ENCODE assay signal across 10 cellular contexts in genomic region chr4:54085284-54085683, GRCh38. TPM values are rescaled to one million over a fixed set of nuclear protein-coding genes. Genes with fewer than 3 reads are reported as not detected.
DNase-seq lines count a peak whose midpoint lies in the region; ATAC-seq and TF ChIP-seq lines count a peak whose summit lies in the region.
"Had no signal": no experiment of that assay in that cellular context is flagged by ENCODE, and none has a peak within 500 bp of the region (broad histone marks: within the 10 kb centered on the region; RNA-seq: fewer than 3 reads in every experiment).

No MANE protein-coding gene starts in this region.

- TF ChIP-seq CTCF in IMR-90 (conservative IDR thresholded peaks at IDR 0.05; ENCODE audit: low read depth, low read length) (no peak), MCF 10A (IDR thresholded peaks at IDR 0.05; ENCODE audit: unreplicated experiment) (no peak), type B pancreatic cell (conservative IDR thresholded peaks at IDR 0.05) (no peak), Caco-2 (IDR thresholded peaks at IDR 0.05; ENCODE audit: insufficient read depth in 1 of 2, low read depth in 1 of 2, low read length in 1 of 2, severe bottlenecking in 1 of 2, unreplicated experiment in 1 of 2) (no peak)

- BruUV-seq in IMR-90 (replicated peaks; lab: Mats Ljungman, UMichigan) (no TSS peak), MCF 10A (replicated peaks; lab: Mats Ljungman, UMichigan) (no TSS peak), Caco-2 (replicated peaks; lab: Mats Ljungman, UMichigan) (no TSS peak)

- no peaks in the 10 kb centered on the region for H3K27me3 Mint-ChIP-seq in MCF 10A (ENCODE audit: insufficient read depth, unreplicated experiment)
- H3K27me3 Mint-ChIP-seq in type B pancreatic cell = peaks cover 43% of the 10 kb centered on the region
- no peaks in the 10 kb centered on the region for H3K27me3 Mint-ChIP-seq in Caco-2 (ENCODE audit: insufficient read depth, unreplicated experiment)

- CTCF ChIA-PET in IMR-90 (lab: Yijun Ruan, JAX) (interaction anchor here (0.7 to 1.3 kb wide), 5 partner anchors 132 to 167 kb away, joined by 3 to 7 read pairs (median 4); no protein-coding TSS in a partner anchor), MCF 10A (lab: Yijun Ruan, JAX) (interaction anchor here (0.6 to 1.4 kb wide), 10 partner anchors 12 to 984 kb away, joined by 3 to 5 read pairs (median 3); no protein-coding TSS in a partner anchor), Caco-2 (lab: Charles Lee) (no interaction called here)

- TF ChIP-seq POLR2A in IMR-90 (IDR thresholded peaks at IDR 0.05; ENCODE audit: low read depth, low read length) = no peak

- H3K36me3 ChIP-seq in IMR-90 (ENCODE audit: control insufficient read depth, insufficient read depth, low read length) (no peaks in the 10 kb centered on the region), Caco-2 (ENCODE audit: control insufficient read depth, insufficient read depth, low read length) (no peaks in the 10 kb centered on the region)

- peak overlapping the region; percentile 57; the same call in 1 of the 2 replicates for H3K23ac ChIP-seq in IMR-90 (ENCODE audit: low read depth, low read length)

- no CpG with 5 or more reads among the region's 3 CpGs for WGBS in IMR-90 (ENCODE audit: extremely low coverage in 2 of 2, insufficient read length in 1 of 2), 2 experiments

- peak overlapping the region; percentile 28 for H2AFZ ChIP-seq in IMR-90 (replicated peaks; ENCODE audit: low read length, poor library complexity)

- no peaks in the 10 kb centered on the region for H4K20me1 ChIP-seq in IMR-90 (ENCODE audit: insufficient read depth, low read length)

- POLR2A ChIA-PET in IMR-90 (lab: Charles Lee; ENCODE audit: unreplicated experiment) (interaction anchor here (0.5 kb wide), 1 partner anchor 370 kb away, joined by 10 read pairs; no protein-coding TSS in a partner anchor), MCF 10A (lab: Yijun Ruan, JAX) (interaction anchor here (0.5 to 2.6 kb wide), 9 partner anchors 17 to 1263 kb away, joined by 3 to 14 read pairs (median 3); partner anchors contain the start of gene CHIC2), Caco-2 (lab: Charles Lee) (no interaction called here)

- H3K4me1 Mint-ChIP-seq in MCF 10A (ENCODE audit: insufficient read depth, unreplicated experiment) = peaks cover 26% of the 10 kb centered on the region
- H3K4me1 Mint-ChIP-seq in type B pancreatic cell (ENCODE audit: unreplicated experiment) = no peaks in the 10 kb centered on the region
- H3K4me1 Mint-ChIP-seq in Caco-2 (ENCODE audit: low read depth, unreplicated experiment) = peaks cover 25% of the 10 kb centered on the region
- H3K4me1 Mint-ChIP-seq: activated B cell treated with CpG ODN at 0.5 μM for 24 hours had no signal

- H4K8ac ChIP-seq in IMR-90 (ENCODE audit: low read depth in 2 of 2, low read length in 2 of 2) = peak overlapping the region in 1 of 2 experiments; percentile 87; a peak in 2 of 4 replicates

- H2BK120ac ChIP-seq in IMR-90 (ENCODE audit: low read depth, low read length) = peak overlapping the region; percentile 93

- peak; percentile 55 for DNase-seq in A172 (ENCODE audit: low spot score)
- DNase-seq in IMR-90 = peak; percentile 92
- DNase-seq in MCF 10A (ENCODE audit: unreplicated experiment) = peak; percentile 96
- peak; percentile 96 for DNase-seq in iris pigment epithelial cell (ENCODE audit: low read depth)
- no peak for DNase-seq in type B pancreatic cell (ENCODE audit: extremely low spot score, unreplicated experiment)
- DNase-seq in activated naive CD4-positive, alpha-beta T cell treated with anti-CD3 and anti-CD28 coated beads, Interleukin-2, amount 50 U/mL, for 72 hours (ENCODE audit: low spot score in 2 of 2) = no peak
- DNase-seq in KG1 (lab: John Stamatoyannopoulos, UW) = no peak
- DNase-seq in Caco-2 = no peak
- DNase-seq: activated B cell treated with CpG ODN at 0.5 μM for 24 hours had no signal

- H3K27ac ChIP-seq in IMR-90 (ENCODE audit: insufficient read depth, low read length) = no peak overlapping the region
- H3K27ac ChIP-seq: C4-2B had no signal

- H2BK20ac ChIP-seq in IMR-90 (ENCODE audit: low read depth, low read length) = peak overlapping the region; percentile 91

- H3K4ac ChIP-seq in IMR-90 (ENCODE audit: low read depth, low read length) = peak overlapping the region; percentile 87

- H3K9ac ChIP-seq in IMR-90 (ENCODE audit: low read depth, low read length) = no peak overlapping the region

- H3K36me3 Mint-ChIP-seq in MCF 10A (ENCODE audit: insufficient read depth, unreplicated experiment) (no peaks in the 10 kb centered on the region), type B pancreatic cell (no peaks in the 10 kb centered on the region), Caco-2 (ENCODE audit: insufficient read depth, unreplicated experiment) (no peaks in the 10 kb centered on the region)
- no peaks in the 10 kb centered on the region for H3K36me3 Mint-ChIP-seq in activated naive CD4-positive, alpha-beta T cell treated with anti-CD3 and anti-CD28 coated beads, Interleukin-2, amount 50 U/mL, for 72 hours

- peak overlapping the region; percentile 61 for H2BK5ac ChIP-seq in IMR-90 (ENCODE audit: low read depth, low read length, poor library complexity, severe bottlenecking)

- in situ Hi-C loops in IMR-90 (cut with MboI; ENCODE audit: low sequenced_read_pairs) = no loop called here

- H3K9me3 ChIP-seq in IMR-90 (ENCODE audit: control insufficient read depth, insufficient read depth, low read length) (no peaks in the 10 kb centered on the region), Caco-2 (no peaks in the 10 kb centered on the region)

- peak; percentile 55 for ATAC-seq in IMR-90 (ENCODE audit: low read depth)
- no peak for ATAC-seq in activated naive CD4-positive, alpha-beta T cell treated with anti-CD3 and anti-CD28 coated beads, Interleukin-2, amount 50 U/mL, for 72 hours

- H3K27ac Mint-ChIP-seq in MCF 10A (ENCODE audit: low read depth, unreplicated experiment) (peak overlapping the region; percentile 5), type B pancreatic cell (no peak overlapping the region), Caco-2 (ENCODE audit: unreplicated experiment) (no peak overlapping the region)
- no peak overlapping the region for H3K27ac Mint-ChIP-seq in activated naive CD4-positive, alpha-beta T cell treated with anti-CD3 and anti-CD28 coated beads, Interleukin-2, amount 50 U/mL, for 72 hours
- H3K27ac Mint-ChIP-seq: activated B cell treated with CpG ODN at 0.5 μM for 24 hours had no signal

- peak overlapping the region; percentile 90; the same call in 1 of the 2 replicates for H2AK5ac ChIP-seq in IMR-90 (ENCODE audit: low read depth, low read length)

- peak overlapping the region; percentile 57; the same call in 1 of the 2 replicates for H4K5ac ChIP-seq in IMR-90 (ENCODE audit: low read depth, low read length)

- H3K4me3 Mint-ChIP-seq in MCF 10A (ENCODE audit: unreplicated experiment) (no peak overlapping the region), type B pancreatic cell (no peak overlapping the region), Caco-2 (ENCODE audit: unreplicated experiment) (no peak overlapping the region)
- H3K4me3 Mint-ChIP-seq: activated B cell treated with CpG ODN at 0.5 μM for 24 hours had no signal

- H4K91ac ChIP-seq in IMR-90 (ENCODE audit: insufficient read depth, low read depth, low read length) = peak overlapping the region; percentile 70; the same call in 1 of the 2 replicates

- H3K18ac ChIP-seq in IMR-90 (ENCODE audit: low read depth, low read length) = peak overlapping the region; percentile 54; the same call in 1 of the 2 replicates

- peak overlapping the region; percentile 29 for H2AK9ac ChIP-seq in IMR-90 (replicated peaks; ENCODE audit: low read depth, low read length, poor library complexity)

- H3K4me2 ChIP-seq in IMR-90 (ENCODE audit: low read depth, low read length) = peak overlapping the region; percentile 14; the same call in 1 of the 2 replicates

- peak overlapping the region; percentile 14; the same call in 1 of the 2 replicates for H3K56ac ChIP-seq in IMR-90 (ENCODE audit: extremely low read depth, insufficient read depth, low read length)

- H3K27me3 ChIP-seq in IMR-90 (ENCODE audit: control insufficient read depth, insufficient read depth, low read length) = no peaks in the 10 kb centered on the region
- H3K27me3 ChIP-seq in Caco-2 (replicated peaks; ENCODE audit: control insufficient read depth, insufficient read depth, low read length) = no peaks in the 10 kb centered on the region

- H3K4me1 ChIP-seq in IMR-90 (ENCODE audit: control insufficient read depth, insufficient read depth, low read length) (peaks cover 12% of the 10 kb centered on the region), Caco-2 (peaks cover 21% of the 10 kb centered on the region)

- H3K9me1 ChIP-seq in IMR-90 (ENCODE audit: insufficient read depth, low read length) = peaks cover 13% of the 10 kb centered on the region; the same call in 1 of the 2 replicates

- 0 out of 2 replicates have a peak overlapping the region, but pooled peaks have one; percentile 53 for H3K14ac ChIP-seq in IMR-90 (replicated peaks; ENCODE audit: low read depth, low read length)

- TF ChIP-seq RAD21 in IMR-90 (IDR thresholded peaks at IDR 0.05; ENCODE audit: low read length) = no peak

- H3K9me3 Mint-ChIP-seq in MCF 10A (ENCODE audit: unreplicated experiment) (no peaks in the 10 kb centered on the region), type B pancreatic cell (no peaks in the 10 kb centered on the region), Caco-2 (ENCODE audit: unreplicated experiment) (no peaks in the 10 kb centered on the region)
- no peaks in the 10 kb centered on the region for H3K9me3 Mint-ChIP-seq in activated naive CD4-positive, alpha-beta T cell treated with anti-CD3 and anti-CD28 coated beads, Interleukin-2, amount 50 U/mL, for 72 hours
- H3K9me3 Mint-ChIP-seq: activated B cell treated with CpG ODN at 0.5 μM for 24 hours had no signal

- dilution Hi-C loops in IMR-90 (cut with HindIII; ENCODE audit: low sequenced_read_pairs, unreplicated experiment) = no loop called here

- H2BK15ac ChIP-seq in IMR-90 (ENCODE audit: low read depth, low read length) = peak overlapping the region; percentile 71; the same call in 1 of the 3 replicates

- H3K79me1 ChIP-seq in IMR-90 (ENCODE audit: low read depth in 1 of 2, low read length in 2 of 2) = peaks cover 4 to 19% of the 10 kb centered on the region in 2 experiments; a peak in 2 of 4 replicates

- intact Hi-C loops in IMR-90 (cut with micrococcal nuclease) = no loop called here
- intact Hi-C loops in MCF 10A (cut with micrococcal nuclease) = no loop called here
- intact Hi-C loops in Caco-2 (cut with micrococcal nuclease; ENCODE audit: unreplicated experiment) = no loop called here

- H3K4me3 ChIP-seq in IMR-90 (ENCODE audit: insufficient read depth, low read depth, low read length) = no peak overlapping the region
- no peak overlapping the region for H3K4me3 ChIP-seq in Caco-2 (ENCODE audit: low read depth, low read length)

RNA-seq across cellular contexts. Expression of gene GSX2, which starts 14.7 kb away (rescaled TPM):
- not detected in 2 replicates for total RNA-seq in A172 (2014; rRNA removed; shearing (Covaris generic))
- total RNA-seq in IMR-90 (2012; rRNA removed) (not detected in 2 replicates), MCF 10A (2022) (not detected in 2 replicates), type B pancreatic cell (ENCODE audit: low replicate concordance) (5.6 TPM in 1 of 2 replicates, not detected in the other), Caco-2 (2022) (not detected in 2 replicates)
- polyA plus RNA-seq in IMR-90 (2012; rRNA removed) = not detected in 2 replicates
- polyA plus RNA-seq in IMR-90 (2012; cell fraction: cytosol; rRNA removed) = 0.03 TPM in 1 of 2 replicates, not detected in the other
- not detected in 2 replicates for polyA plus RNA-seq in IMR-90 (2012; cell fraction: nucleus; rRNA removed; ENCODE audit: low replicate concordance)
- total RNA-seq in activated naive CD4-positive, alpha-beta T cell treated with anti-CD3 and anti-CD28 coated beads, Interleukin-2, amount 50 U/mL, for 72 hours = not detected
- total RNA-seq: activated B cell treated with CpG ODN at 0.5 μM for 24 hours had no signal

RNA-seq across cellular contexts. Expression of gene CHIC2, which starts 20.9 kb away (rescaled TPM):
- total RNA-seq in A172 (2014; rRNA removed; shearing (Covaris generic)) = 37.9 and 53.5 TPM in 2 replicates
- total RNA-seq in IMR-90 (2012; rRNA removed) = 26.3 and 65.0 TPM in 2 replicates
- polyA plus RNA-seq in IMR-90 (2012; rRNA removed) = 18.8 and 20.4 TPM in 2 replicates
- polyA plus RNA-seq in IMR-90 (2012; cell fraction: cytosol; rRNA removed) = 25.1 and 34.5 TPM in 2 replicates
- polyA plus RNA-seq in IMR-90 (2012; cell fraction: nucleus; rRNA removed; ENCODE audit: low replicate concordance) = 13.2 and 17.0 TPM in 2 replicates
- 59.4 and 59.6 TPM in 2 replicates for total RNA-seq in MCF 10A (2022)
- total RNA-seq in type B pancreatic cell (ENCODE audit: low replicate concordance) = 16.5 and 22.2 TPM in 2 replicates
- total RNA-seq in activated naive CD4-positive, alpha-beta T cell treated with anti-CD3 and anti-CD28 coated beads, Interleukin-2, amount 50 U/mL, for 72 hours = 10 to 100 TPM; 13.3 to 16.3 TPM
- 24.9 and 30.0 TPM in 2 replicates for total RNA-seq in Caco-2 (2022)

Comparison
In these comparisons a context has a peak if more than half of its experiments do, and no peak if none do; other contexts are left out.
1. DNase-seq: peak in A172 (single experiment), IMR-90 (single experiment), MCF 10A (single experiment) and iris pigment epithelial cell (single experiment); none in type B pancreatic cell (single experiment), activated naive CD4-positive, alpha-beta T cell treated with anti-CD3 and anti-CD28 coated beads, Interleukin-2, amount 50 U/mL, for 72 hours (0 of 2), KG1 (single experiment) and Caco-2 (0 of 2).